Comparison of ENCODE assay signal across 8 cellular contexts in the genomic region with DNA sequence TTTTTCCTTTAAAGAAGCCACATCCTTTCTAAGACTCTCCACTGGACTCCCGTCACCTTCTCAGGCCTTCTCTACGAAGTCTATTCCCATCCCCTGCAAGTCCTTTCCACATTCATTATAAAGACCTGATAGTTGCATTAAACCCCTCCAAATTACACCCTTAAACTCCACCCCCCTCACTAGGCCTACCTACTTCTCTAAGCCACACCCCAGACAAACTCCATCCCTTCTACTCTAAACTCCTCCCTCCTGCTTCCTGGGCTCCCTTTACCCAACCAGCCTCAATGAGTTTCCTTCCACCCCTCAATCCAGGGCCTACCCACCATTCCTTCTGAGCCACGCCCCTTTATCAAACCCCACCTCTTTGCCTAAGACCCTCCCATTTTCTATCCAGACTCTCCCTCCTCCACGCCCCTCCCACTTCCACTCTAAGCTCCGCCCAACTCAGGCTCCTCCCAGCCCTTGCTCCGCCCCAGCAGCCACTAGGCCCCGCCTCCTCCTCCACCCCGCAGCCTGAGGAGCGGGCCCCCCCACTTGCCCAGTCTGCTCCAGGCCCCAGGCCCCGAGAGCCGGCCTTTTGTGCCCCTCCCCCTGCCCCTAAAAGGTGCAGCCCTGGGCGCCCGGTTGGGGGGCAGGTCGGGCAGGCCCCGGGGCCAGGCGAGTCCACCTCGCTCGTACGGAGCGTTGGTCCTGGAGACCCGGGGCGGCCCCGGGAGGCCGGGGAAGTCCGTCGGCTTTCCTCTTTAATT. TPM values are rescaled to one million over a fixed set of nuclear protein-coding genes. Genes with fewer than 3 reads are reported as not detected.
DNase-seq lines count a peak whose midpoint lies in the region; ATAC-seq and TF ChIP-seq lines count a peak whose summit lies in the region.

No MANE protein-coding gene starts in this region.

- peaks cover 26% of the 10 kb centered on the region for H3K4me1 Mint-ChIP-seq in CD8-positive, alpha-beta T cell (ENCODE audit: low read depth)
- H3K4me1 Mint-ChIP-seq in effector memory CD8-positive, alpha-beta T cell (ENCODE audit: low read depth in 2 of 2), result peaks cover 13 to 17% of the 10 kb centered on the region in 2 donors

- CTCF ChIA-PET in CD8-positive, alpha-beta T cell (lab: Charles Lee), result interaction anchor here (0.9 to 3.1 kb wide), 8 partner anchors 11 to 95 kb away, joined by 3 to 11 read pairs (median 4); no protein-coding TSS in a partner anchor

- no peak for TF ChIP-seq CTCF in CD8-positive, alpha-beta T cell (IDR thresholded peaks at IDR 0.05)

- no peaks in the 10 kb centered on the region for H3K36me3 ChIP-seq in CD8-positive, alpha-beta T cell (ENCODE audit: insufficient read depth, low read length)

- H3K27ac ChIP-seq in CD8-positive, alpha-beta T cell (ENCODE audit: low read depth, low read length), result peak overlapping the region; percentile 75

- H3K4me1 ChIP-seq in CD8-positive, alpha-beta T cell (ENCODE audit: insufficient read depth, low read length), result peaks cover 7% of the 10 kb centered on the region

- no peaks in the 10 kb centered on the region for H3K27me3 ChIP-seq in CD8-positive, alpha-beta T cell (ENCODE audit: insufficient read depth, low read length)

- peak; percentile 75 to 93 (median 90) for DNase-seq in CD8-positive, alpha-beta T cell
- DNase-seq in HS-5 (ENCODE audit: low read depth) (peak; percentile 82), NK-92 (lab: John Stamatoyannopoulos, UW; ENCODE audit: unreplicated experiment) (peak; percentile 58), mesenteric fat pad (ENCODE audit: low spot score) (peak; percentile 97)
- peak; percentile 80 to 87 for DNase-seq in activated CD8-positive, alpha-beta memory T cell treated with anti-CD3 and anti-CD28 coated beads for 4 hours (ENCODE audit: low read depth in 2 of 2)
- DNase-seq in effector memory CD8-positive, alpha-beta T cell, result peak; percentile 96 to 99 (median 97)
- peak; percentile 85 for DNase-seq in stimulated activated CD8-positive, alpha-beta memory T cell treated with anti-CD3 and anti-CD28 coated beads, Interleukin-15, amount 100 ng/mL, for 1 hour (ENCODE audit: low read depth)

- POLR2A ChIA-PET in CD8-positive, alpha-beta T cell (lab: Charles Lee), result interaction anchor here (0.8 to 4.7 kb wide), 17 partner anchors 9 to 1409 kb away, joined by 3 to 18 read pairs (median 8); a partner anchor contains a TSS

- no peaks in the 10 kb centered on the region for H3K9me3 ChIP-seq in CD8-positive, alpha-beta T cell (ENCODE audit: low read length)

- peaks cover 45% of the 10 kb centered on the region for H3K36me3 Mint-ChIP-seq in CD8-positive, alpha-beta T cell
- peaks cover 24% of the 10 kb centered on the region for H3K36me3 Mint-ChIP-seq in effector memory CD8-positive, alpha-beta T cell (ENCODE audit: insufficient read depth)

- H3K4me3 Mint-ChIP-seq in CD8-positive, alpha-beta T cell, result peak overlapping the region; percentile 100
- H3K4me3 Mint-ChIP-seq in effector memory CD8-positive, alpha-beta T cell, result peak overlapping the region; percentile 91 to 92

- no peaks in the 10 kb centered on the region for H3K27me3 Mint-ChIP-seq in CD8-positive, alpha-beta T cell (ENCODE audit: low read depth)
- H3K27me3 Mint-ChIP-seq in effector memory CD8-positive, alpha-beta T cell, result no peaks in the 10 kb centered on the region

- peak overlapping the region; percentile 81 for H3K4me3 ChIP-seq in CD8-positive, alpha-beta T cell (ENCODE audit: low read depth, low read length)

- peak overlapping the region; percentile 99 for H3K27ac Mint-ChIP-seq in CD8-positive, alpha-beta T cell
- H3K27ac Mint-ChIP-seq in effector memory CD8-positive, alpha-beta T cell, result peak overlapping the region; percentile 90 to 98

- no peaks in the 10 kb centered on the region for H3K9me3 Mint-ChIP-seq in CD8-positive, alpha-beta T cell
- peaks cover 0 to 4% of the 10 kb centered on the region in 2 donors for H3K9me3 Mint-ChIP-seq in effector memory CD8-positive, alpha-beta T cell

- ATAC-seq in CD8-positive, alpha-beta T cell, result peak; percentile 77
- ATAC-seq in GM19467 (IDR thresholded peaks at IDR 0.05; ENCODE audit: unreplicated experiment), result peak; percentile 45
- peak; percentile 65 for ATAC-seq in effector memory CD8-positive, alpha-beta T cell (replicated peaks)

- intact Hi-C loops in CD8-positive, alpha-beta T cell (cut with DNase I, micrococcal nuclease), result loop anchor here (1.0 to 10.0 kb wide), 16 partner anchors 12 to 716 kb away; a partner anchor contains a TSS

RNA-seq across cellular contexts. Expression of a gene that starts 0.4 kb away (rescaled TPM):
- 1 to 10 TPM; 6.7 to 8.4 TPM for total RNA-seq in CD8-positive, alpha-beta T cell
- 12.8 TPM for total RNA-seq in mesenteric fat pad

RNA-seq across cellular contexts. Expression of a gene that starts 1.2 kb away (rescaled TPM):
- 1 to 10 TPM; 6.2 to 6.6 TPM for total RNA-seq in CD8-positive, alpha-beta T cell
- total RNA-seq in mesenteric fat pad, result 19.1 TPM

RNA-seq across cellular contexts. Expression of a gene that starts 6.6 kb away (rescaled TPM):
- 10 to 100 TPM; 11.0 to 12.6 TPM for total RNA-seq in CD8-positive, alpha-beta T cell
- total RNA-seq in mesenteric fat pad, result 12.0 TPM

RNA-seq across cellular contexts. Expression of a gene that starts 18.2 kb away (rescaled TPM):
- total RNA-seq in CD8-positive, alpha-beta T cell, result 1 to 10 TPM; 5.7 to 6.1 TPM
- total RNA-seq in mesenteric fat pad, result 10.9 TPM

RNA-seq across cellular contexts. Expression of a gene that starts 25.5 kb away (rescaled TPM):
- 10 to 100 TPM; 11.7 to 12.2 TPM for total RNA-seq in CD8-positive, alpha-beta T cell
- total RNA-seq in mesenteric fat pad, result 4.5 TPM

Comparison
In these comparisons a context has a peak if more than half of its experiments do, and no peak if none do; other contexts are left out.
1. Peak in every context shown above with its lines: DNase-seq, ATAC-seq, H3K4me3 ChIP-seq and H3K27ac ChIP-seq.